ENCODE assay signal across 8 cellular contexts in genomic region chr11:47399860-47400812, GRCh38. TPM values are rescaled to one million over a fixed set of nuclear protein-coding genes. Genes with fewer than 3 reads are reported as not detected.
DNase-seq lines count a peak whose midpoint lies in the region; ATAC-seq and TF ChIP-seq lines count a peak whose summit lies in the region.

No MANE protein-coding gene starts in this region.

- peaks cover 25 to 38% (median 31%) of the 10 kb centered on the region in 3 donors for H3K4me1 Mint-ChIP-seq in IgD-negative memory B cell

- no peaks in the 10 kb centered on the region for H3K27me3 ChIP-seq in right atrium auricular region

- no peaks in the 10 kb centered on the region for H3K36me3 ChIP-seq in right atrium auricular region

- H3K4me3 Mint-ChIP-seq in IgD-negative memory B cell = peak overlapping the region; percentile 83 to 96 (median 88)

- no peaks in the 10 kb centered on the region for H3K27me3 Mint-ChIP-seq in IgD-negative memory B cell

- DNase-seq in activated naive CD4-positive, alpha-beta T cell treated with Interleukin-2 at 50 U/mL for 16 hours = peak; percentile 34
- DNase-seq in right atrium auricular region (ENCODE audit: low spot score) (no peak), NCI-H1694 (lab: John Stamatoyannopoulos, UW) (no peak), amniotic stem cell (lab: John Stamatoyannopoulos, UW) (no peak)

- no peaks in the 10 kb centered on the region for H3K9me3 Mint-ChIP-seq in IgD-negative memory B cell

- TF ChIP-seq POLR2A in GM10847 (IDR thresholded peaks at IDR 0.05; ENCODE audit: extremely low read depth, insufficient read length) = peak; percentile 40

- no peaks in the 10 kb centered on the region for H3K9me3 ChIP-seq in right atrium auricular region

- peak overlapping the region; percentile 91 to 96 (median 91) for H3K27ac Mint-ChIP-seq in IgD-negative memory B cell

- TF ChIP-seq CTCF in right atrium auricular region (IDR thresholded peaks at IDR 0.05) = no peak

- H3K27ac ChIP-seq in right atrium auricular region (peak overlapping the region; percentile 79 to 86), skin epidermis (peak overlapping the region in 20 of 21 experiments; percentile 12 to 89 (median 84))

- H3K36me3 Mint-ChIP-seq in IgD-negative memory B cell = no peaks in the 10 kb centered on the region

- H3K4me1 ChIP-seq in right atrium auricular region = peaks cover 0 to 24% of the 10 kb centered on the region in 2 donors

- H3K4me3 ChIP-seq in right atrium auricular region = peak overlapping the region; percentile 37 to 59
- peak overlapping the region; percentile 27 to 48 (median 35) for H3K4me3 ChIP-seq in skin epidermis

- peak; percentile 51 for ATAC-seq in GM21447 (IDR thresholded peaks at IDR 0.05; ENCODE audit: unreplicated experiment)

RNA-seq across cellular contexts. Expression of gene SLC39A13, which starts 8.3 kb away (rescaled TPM):
- 15.5 TPM for polyA plus RNA-seq in IgD-negative memory B cell
- 10 to 100 TPM; 78.4 to 79.8 TPM for total RNA-seq in right atrium auricular region

RNA-seq across cellular contexts. Expression of gene SPI1, which starts 21.8 kb away (rescaled TPM):
- polyA plus RNA-seq in IgD-negative memory B cell = 67.7 TPM
- 10 to 100 TPM in 1 of 2 donors, 1 to 10 TPM in 1; 7.5 to 23.1 TPM for total RNA-seq in right atrium auricular region

RNA-seq across cellular contexts. Expression of gene PSMC3, which starts 26.1 kb away (rescaled TPM):
- 101 TPM for polyA plus RNA-seq in IgD-negative memory B cell
- total RNA-seq in right atrium auricular region = 100 to 1,000 TPM; 130 to 177 TPM

RNA-seq across cellular contexts. Expression of gene MYBPC3, which starts 47.6 kb away (rescaled TPM):
- not detected for polyA plus RNA-seq in IgD-negative memory B cell
- total RNA-seq in right atrium auricular region = 1,000 to 10,000 TPM in 1 of 2 donors, 100 to 1,000 TPM in 1; 797 to 1,210 TPM

RNA-seq across cellular contexts. Expression of gene RAPSN, which starts 48.8 kb away (rescaled TPM):
- 0.15 TPM for polyA plus RNA-seq in IgD-negative memory B cell
- not detected for total RNA-seq in right atrium auricular region
